Comparison of ENCODE assay signal across 26 cellular contexts in the genomic region with DNA sequence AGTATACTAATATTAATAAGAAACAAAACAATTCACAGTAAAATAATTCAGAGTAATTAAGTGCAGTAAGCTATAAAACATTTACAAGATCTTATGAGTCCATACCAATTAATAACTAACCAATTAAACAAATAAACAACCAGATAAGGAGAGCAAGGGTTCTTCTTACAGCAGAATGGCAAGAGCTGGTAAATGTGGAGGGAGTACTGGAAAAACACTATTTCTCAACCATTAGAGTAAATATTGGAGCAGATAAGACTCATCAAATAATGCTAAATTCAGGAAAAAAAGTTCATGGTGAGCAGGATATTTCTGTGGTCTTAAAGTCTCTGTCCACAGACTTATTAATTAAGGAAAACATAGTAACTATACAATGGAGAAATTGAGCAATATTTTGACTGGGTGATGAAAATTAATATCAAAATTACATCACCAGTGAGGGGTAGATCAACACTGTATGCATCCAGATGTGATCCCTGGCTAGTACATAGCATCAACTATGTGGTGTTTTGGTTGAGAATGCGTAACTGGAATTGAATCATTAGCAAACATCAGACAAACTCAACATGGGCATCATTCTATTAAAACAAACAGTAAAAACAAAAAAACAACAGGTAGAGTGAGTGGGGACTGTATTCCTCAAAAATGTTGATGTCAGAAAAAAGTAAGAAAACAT.
A peak's percentile ranks its signal among the peaks of the same experiment; 100 is the strongest.
DNase-seq lines count a peak whose midpoint lies in the region; ATAC-seq, FAIRE-seq and TF ChIP-seq lines count a peak whose summit lies in the region.
"Had no signal": no experiment of that assay in that cellular context is flagged by ENCODE, and none has a peak within 500 bp of the region (broad histone marks: within the 10 kb centered on the region; RNA-seq: fewer than 3 reads in every experiment).

No MANE protein-coding gene starts in this region.

- no peaks in the 10 kb centered on the region for H3K36me3 ChIP-seq in liver (ENCODE audit: control insufficient read depth in 4 of 4, insufficient read depth in 3 of 4, low read depth in 1 of 4, low read length in 3 of 4)
- H3K36me3 ChIP-seq in HepG2 (replicated peaks in 1 of 2; ENCODE audit: control insufficient read depth in 1 of 2, insufficient read depth in 2 of 2, low read length in 2 of 2): no peaks in the 10 kb centered on the region
- H3K36me3 ChIP-seq in astrocyte (ENCODE audit: insufficient read depth, low read length): no peaks in the 10 kb centered on the region
- no peaks in the 10 kb centered on the region for H3K36me3 ChIP-seq in right lobe of liver
- H3K36me3 ChIP-seq: BE2C, BLaER1 had no signal

- CTCF ChIA-PET in HepG2 (lab: Yijun Ruan, JAX; ENCODE audit: low intra/inter-chr PET ratio, low total read pairs): no interaction called here

- TF ChIP-seq RAD21 in liver (IDR thresholded peaks at IDR 0.05): peak; percentile 11 to 35
- TF ChIP-seq RAD21 in HepG2 (CRISPR knock-in tag; IDR thresholded peaks at IDR 0.05): no peak

- no peak for FAIRE-seq in HepG2 (lab: Jason Lieb, UNC)
- peak; percentile 43 for FAIRE-seq in astrocyte (lab: Jason Lieb, UNC)
- no peak for FAIRE-seq in urothelium cell line (lab: Jason Lieb, UNC)
- FAIRE-seq: GM12878, GM12892, GM18507 had no signal

- in situ Hi-C loops in HepG2 (cut with HindIII; ENCODE audit: extremely low pct_ligation_motif_present, low pct_unique_long_range_greater_than_20kb): no loop called here

- POLR2A ChIA-PET in HepG2 (lab: Yijun Ruan, JAX): no interaction called here

- no peak overlapping the region for H3K4me2 ChIP-seq in HepG2 (ENCODE audit: low read depth, low read length)
- no peak overlapping the region for H3K4me2 ChIP-seq in astrocyte (ENCODE audit: low read length)
- H3K4me2 ChIP-seq: A549, BLaER1 had no signal

- 40% methylated on average over 1 of the region's 1 CpG for WGBS in liver
- WGBS in HepG2 (ENCODE audit: low lambda C conversion rate): 0% methylated on average over 1 of the region's 1 CpG
- 50% methylated on average over 1 of the region's 1 CpG for WGBS in right lobe of liver (ENCODE audit: insufficient coverage, low coverage, low lambda C conversion rate, missing lambda C conversion rate)

- no peaks in the 10 kb centered on the region for H3K9me3 Mint-ChIP-seq in astrocyte (ENCODE audit: unreplicated experiment)

- H3K4me3 ChIP-seq in liver (ENCODE audit: low read depth in 1 of 3, low read length in 3 of 3): no peak overlapping the region
- H3K4me3 ChIP-seq in HepG2 (replicated peaks in 1 of 3; ENCODE audit: insufficient read depth in 1 of 3, low read depth in 2 of 3, low read length in 3 of 3): no peak overlapping the region
- H3K4me3 ChIP-seq in astrocyte (ENCODE audit: insufficient read depth, low read depth, low read length): no peak overlapping the region
- H3K4me3 ChIP-seq in right lobe of liver: no peak overlapping the region
- H3K4me3 ChIP-seq: A549, BLaER1, GM12878 had no signal

- no peaks in the 10 kb centered on the region for H3K27me3 Mint-ChIP-seq in astrocyte (ENCODE audit: low read depth, unreplicated experiment)
- H3K27me3 Mint-ChIP-seq: CD4-positive, alpha-beta memory T cell; CD4-positive, CD25-positive, alpha-beta regulatory T cell had no signal

- peak overlapping the region; percentile 23 to 50 for H3K27ac ChIP-seq in liver (ENCODE audit: low read depth in 1 of 2, low read length in 2 of 2)
- H3K27ac ChIP-seq in HepG2 (ENCODE audit: extremely low read length, insufficient read depth, low read length): no peak overlapping the region
- H3K27ac ChIP-seq in astrocyte (ENCODE audit: low read depth, low read length): no peak overlapping the region
- H3K27ac ChIP-seq in right lobe of liver: peak overlapping the region in 2 of 3 donors; percentile 2 to 27
- H3K27ac ChIP-seq: 22Rv1, A549, BLaER1 had no signal

- H3K9me3 ChIP-seq in liver (ENCODE audit: control insufficient read depth in 4 of 4, low read length in 3 of 4) (no peaks in the 10 kb centered on the region), HepG2 (ENCODE audit: low read length) (no peaks in the 10 kb centered on the region), astrocyte (ENCODE audit: insufficient read depth, low read depth, low read length) (no peaks in the 10 kb centered on the region), right lobe of liver (no peaks in the 10 kb centered on the region)
- H3K9me3 ChIP-seq: A549, BE2C, BLaER1 had no signal

- intact Hi-C loops in HepG2 (cut with micrococcal nuclease; ENCODE audit: unreplicated experiment) (no loop called here), right lobe of liver (cut with DNase I) (no loop called here)

- no peaks in the 10 kb centered on the region for H4K20me1 ChIP-seq in HepG2 (ENCODE audit: insufficient read depth, low read length)
- H4K20me1 ChIP-seq in astrocyte (ENCODE audit: insufficient read depth, low read length): no peaks in the 10 kb centered on the region
- H4K20me1 ChIP-seq: BLaER1 had no signal

- H3K27me3 ChIP-seq in liver (ENCODE audit: control insufficient read depth in 4 of 4, insufficient read depth in 4 of 4, low read length in 3 of 4): no peaks in the 10 kb centered on the region
- H3K27me3 ChIP-seq in HepG2 (ENCODE audit: control insufficient read depth in 1 of 2, insufficient read depth in 2 of 2, low read length in 2 of 2): no peaks in the 10 kb centered on the region
- no peaks in the 10 kb centered on the region for H3K27me3 ChIP-seq in astrocyte (ENCODE audit: insufficient read depth, low read length)
- H3K27me3 ChIP-seq in right lobe of liver: peaks cover 0 to 6% of the 10 kb centered on the region in 2 donors
- H3K27me3 ChIP-seq: BE2C had no signal

- ATAC-seq in HepG2: no peak
- peak; percentile 86 to 99 (median 91) for ATAC-seq in right lobe of liver
- ATAC-seq: A549, GM12878 had no signal

- H3K27ac Mint-ChIP-seq in astrocyte (ENCODE audit: unreplicated experiment): no peak overlapping the region
- H3K27ac Mint-ChIP-seq: CD14-positive monocyte; CD4-positive, alpha-beta memory T cell; CD4-positive, CD25-positive, alpha-beta regulatory T cell; CD8-positive, alpha-beta memory T cell had no signal

- TF ChIP-seq CTCF in liver (IDR thresholded peaks at IDR 0.05; ENCODE audit: low read depth, low read length, missing input control): no peak
- TF ChIP-seq CTCF in HepG2 (CRISPR knock-in tag; IDR thresholded peaks at IDR 0.05): no peak
- TF ChIP-seq CTCF in astrocyte (IDR thresholded peaks at IDR 0.05; ENCODE audit: insufficient read depth, low read depth, low read length): no peak
- no peak for TF ChIP-seq CTCF in right lobe of liver (IDR thresholded peaks at IDR 0.05)

- no peaks in the 10 kb centered on the region for H3K4me1 Mint-ChIP-seq in astrocyte (ENCODE audit: low read depth, unreplicated experiment)
- H3K4me1 Mint-ChIP-seq: CD14-positive monocyte; CD4-positive, alpha-beta memory T cell; CD4-positive, CD25-positive, alpha-beta regulatory T cell; CD8-positive, alpha-beta memory T cell had no signal

- TF ChIP-seq EP300 in HepG2 (IDR thresholded peaks at IDR 0.05; ENCODE audit: low read depth in 2 of 2, low read length in 2 of 2) (no peak), HepG2 (CRISPR knock-in tag; IDR thresholded peaks at IDR 0.05; ENCODE audit: borderline replicate concordance) (no peak)

- TF ChIP-seq POLR2A in HepG2 (IDR thresholded peaks at IDR 0.05; ENCODE audit: insufficient read depth in 1 of 2, low read depth in 2 of 2, low read length in 2 of 2) (no peak), right lobe of liver (IDR thresholded peaks at IDR 0.05) (no peak)

- H3K4me1 ChIP-seq in liver (ENCODE audit: control insufficient read depth in 4 of 4, insufficient read depth in 4 of 4, low read length in 3 of 4) (peaks cover 2 to 9% (median 5%) of the 10 kb centered on the region in 4 donors), HepG2 (ENCODE audit: insufficient read depth, low read length) (no peaks in the 10 kb centered on the region), astrocyte (ENCODE audit: insufficient read depth, low read length) (no peaks in the 10 kb centered on the region), right lobe of liver (peaks cover 0 to 20% (median 0%) of the 10 kb centered on the region in 4 donors)
- H3K4me1 ChIP-seq: A549, BE2C, BLaER1 had no signal

- no peaks in the 10 kb centered on the region for H3K79me2 ChIP-seq in HepG2 (ENCODE audit: insufficient read depth, low read length)
- no peaks in the 10 kb centered on the region for H3K79me2 ChIP-seq in astrocyte (ENCODE audit: insufficient read depth, low read length)

- no peaks in the 10 kb centered on the region for H3K36me3 Mint-ChIP-seq in astrocyte (ENCODE audit: low read depth, unreplicated experiment)
- H3K36me3 Mint-ChIP-seq: CD14-positive monocyte; CD4-positive, alpha-beta memory T cell; CD4-positive, CD25-positive, alpha-beta regulatory T cell; CD8-positive, alpha-beta memory T cell had no signal

- H3K9ac ChIP-seq in liver (ENCODE audit: low read depth in 1 of 2, low read length in 2 of 2) (peak overlapping the region in 1 of 2 donors; percentile 12), HepG2 (ENCODE audit: insufficient read depth, low read depth, low read length) (no peak overlapping the region), astrocyte (ENCODE audit: low read length) (no peak overlapping the region)
- H3K9ac ChIP-seq: BLaER1 had no signal

- no peak for DNase-seq in HepG2 (ENCODE audit: low spot score)
- no peak for DNase-seq in astrocyte (ENCODE audit: low read depth)
- DNase-seq in right lobe of liver: no peak
- no peak for DNase-seq in AG08395 (ENCODE audit: low spot score)
- no peak for DNase-seq in urothelium cell line (ENCODE audit: low spot score)
- DNase-seq: BE2C; C1 segment of cervical spinal cord; CD4-positive, alpha-beta memory T cell; CD4-positive, CD25-positive, alpha-beta regulatory T cell; CD8-positive, alpha-beta memory T cell; COR-L47; DMS 273 treated with DMSO at 0.1 percent for 48 hours; DMS153; DMS53; DMS79; DND-41; EL; GDM1 had no signal

- H3K4me3 Mint-ChIP-seq in astrocyte (ENCODE audit: unreplicated experiment): no peak overlapping the region
- H3K4me3 Mint-ChIP-seq: CD14-positive monocyte; CD4-positive, alpha-beta memory T cell; CD4-positive, CD25-positive, alpha-beta regulatory T cell; CD8-positive, alpha-beta memory T cell had no signal

- no TSS peak for BruUV-seq in HepG2 (replicated peaks; lab: Mats Ljungman, UMichigan)

- H2AFZ ChIP-seq in HepG2 (ENCODE audit: low read length) (no peak overlapping the region), astrocyte (ENCODE audit: low read depth, low read length) (no peak overlapping the region)

TF ChIP-seq in liver, 16 proteins besides CTCF, POLR2A, EP300 and RAD21 (continues in another document):
- peak; percentile 34 to 68 for TF ChIP-seq RXRA (IDR thresholded peaks at IDR 0.05)

TF ChIP-seq in HepG2, 621 proteins besides CTCF, POLR2A, EP300 and RAD21 (continues in another document):
- TF ChIP-seq MZF1 (CRISPR knock-in tag; IDR thresholded peaks at IDR 0.05; ENCODE audit: borderline replicate concordance): no peak

Comparison
In these comparisons a context has a peak if more than half of its experiments do, and no peak if none do; other contexts are left out.
1. H3K27ac ChIP-seq: peak in liver (2 of 2) and right lobe of liver (2 of 3); none in HepG2 (single experiment) and astrocyte (single experiment).